8 cellular contexts compared by ENCODE assay signal in the genomic region with DNA sequence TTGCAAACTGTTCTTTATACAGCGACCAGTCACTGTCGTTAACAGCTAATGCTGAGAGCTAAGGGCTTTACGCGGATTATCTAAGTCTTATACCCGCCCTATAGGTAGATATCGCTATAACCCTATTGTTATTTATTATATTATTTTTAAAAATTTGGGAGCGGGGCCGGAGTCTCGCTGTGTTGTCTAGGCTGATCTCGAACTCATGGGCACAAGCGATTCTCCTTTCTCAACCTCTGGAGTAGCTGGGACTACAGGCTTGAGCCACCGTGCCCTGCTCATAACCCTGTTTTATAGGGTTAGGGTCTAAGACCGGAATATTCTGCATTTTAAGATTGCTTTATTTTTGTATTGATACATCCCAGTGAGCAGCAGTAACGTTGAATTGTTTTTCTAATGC. TPM values are rescaled to one million over a fixed set of nuclear protein-coding genes. Genes with fewer than 3 reads are reported as not detected.
DNase-seq lines count a peak whose midpoint lies in the region; ATAC-seq and TF ChIP-seq lines count a peak whose summit lies in the region.

No MANE protein-coding gene starts in this region.

- H3K9ac ChIP-seq in ES-I3 (ENCODE audit: low read depth, low read length) (peak overlapping the region; percentile 78), fibroblast of lung (ENCODE audit: insufficient read depth, low read length) (peak overlapping the region; percentile 96)

- H3K27me3 ChIP-seq in fibroblast of lung (ENCODE audit: control insufficient read depth, insufficient read depth, low read length) (no peaks in the 10 kb centered on the region), psoas muscle (ENCODE audit: insufficient read depth in 3 of 3, low read length in 2 of 3) (no peaks in the 10 kb centered on the region)

- H2AFZ ChIP-seq in fibroblast of lung (ENCODE audit: low read length): peak overlapping the region; percentile 25

- ATAC-seq in psoas muscle: no peak

- POLR2A ChIA-PET in RWPE1 (lab: Yijun Ruan, JAX; ENCODE audit: low non-redundant PET): interaction anchor here (0.6 to 1.4 kb wide), 4 partner anchors 8 to 140 kb away, joined by 3 to 5 read pairs (median 4); a partner anchor contains a TSS

- DNase-seq in RWPE1 (ENCODE audit: low spot score) (no peak), fibroblast of lung (ENCODE audit: low read depth in 2 of 2) (no peak), psoas muscle (no peak), hypothalamus (lab: John Stamatoyannopoulos, UW) (no peak), posterior vena cava (ENCODE audit: low spot score) (no peak), COR-L47 (lab: John Stamatoyannopoulos, UW) (no peak), iPS-NIHi11 (ENCODE audit: low spot score) (no peak)

- H3K27ac ChIP-seq in RWPE1: peak overlapping the region; percentile 89
- peak overlapping the region; percentile 91 for H3K27ac ChIP-seq in fibroblast of lung (ENCODE audit: insufficient read depth, low read length)
- peak overlapping the region; percentile 99 for H3K27ac ChIP-seq in psoas muscle

- no peaks in the 10 kb centered on the region for H3K9me3 ChIP-seq in ES-I3 (ENCODE audit: control insufficient read depth, insufficient read depth, low read length)
- H3K9me3 ChIP-seq in fibroblast of lung (ENCODE audit: control insufficient read depth, insufficient read depth, low read depth, low read length): no peaks in the 10 kb centered on the region
- H3K9me3 ChIP-seq in psoas muscle: no peaks in the 10 kb centered on the region

- peak overlapping the region; percentile 29 to 99 (median 68) for H3K4me3 ChIP-seq in fibroblast of lung (replicated peaks in 1 of 4; ENCODE audit: control extremely low read depth in 1 of 4, insufficient read depth in 1 of 4, low read depth in 3 of 4, low read length in 4 of 4)
- H3K4me3 ChIP-seq in psoas muscle: peak overlapping the region; percentile 100

- H3K4me2 ChIP-seq in fibroblast of lung (ENCODE audit: extremely low read depth, insufficient read depth, low read length): peak overlapping the region; percentile 38

- TF ChIP-seq CTCF in RWPE1 (conservative IDR thresholded peaks at IDR 0.05; ENCODE audit: low read depth) (no peak), fibroblast of lung (conservative IDR thresholded peaks at IDR 0.05 in 1 of 2, IDR thresholded peaks at IDR 0.05 in 1 of 2; ENCODE audit: low read depth in 1 of 2, low read length in 2 of 2) (no peak), psoas muscle (IDR thresholded peaks at IDR 0.05) (no peak)

- H4K20me1 ChIP-seq in fibroblast of lung (ENCODE audit: control insufficient read depth, extremely low read depth, insufficient read depth, low read length): no peaks in the 10 kb centered on the region

- H3K79me2 ChIP-seq in fibroblast of lung (ENCODE audit: control insufficient read depth, insufficient read depth, low read length): peaks cover 54% of the 10 kb centered on the region

- CTCF ChIA-PET in RWPE1 (lab: Yijun Ruan, JAX): interaction anchor here (0.7 kb wide), 1 partner anchor 52 kb away, joined by 5 read pairs; no protein-coding TSS in a partner anchor

- H3K36me3 ChIP-seq in ES-I3 (ENCODE audit: insufficient read depth, low read length) (peaks cover 7% of the 10 kb centered on the region; the same call in 1 of the 2 replicates), fibroblast of lung (ENCODE audit: control insufficient read depth, insufficient read depth, low read length) (no peaks in the 10 kb centered on the region), psoas muscle (ENCODE audit: insufficient read depth in 1 of 2, low read depth in 1 of 2) (peaks cover 0 to 25% of the 10 kb centered on the region in 2 donors)

- 12 to 13% (median 12%) methylated on average over 14 of the region's 14 CpGs for WGBS in psoas muscle, 3 donors

- intact Hi-C loops in psoas muscle (cut with DNase I) (no loop called here), posterior vena cava (cut with DNase I) (no loop called here)

- peaks cover 4% of the 10 kb centered on the region; the same call in 1 of the 2 replicates for H3K4me1 ChIP-seq in ES-I3 (ENCODE audit: insufficient read depth, low read length)
- H3K4me1 ChIP-seq in fibroblast of lung (ENCODE audit: control insufficient read depth, extremely low read depth, insufficient read depth, low read length): peaks cover 4% of the 10 kb centered on the region
- peaks cover 32% of the 10 kb centered on the region for H3K4me1 ChIP-seq in psoas muscle

RNA-seq across cellular contexts. Expression of a gene that starts 24.7 kb away (rescaled TPM):
- total RNA-seq in fibroblast of lung (68.8 and 102 TPM in 2 replicates), psoas muscle (10 to 100 TPM; 16.2 to 28.5 (median 25.2) TPM), posterior vena cava (10 to 100 TPM; 54.0 to 58.6 TPM)
- polyA plus RNA-seq in fibroblast of lung (63.5 and 93.1 TPM in 2 replicates), psoas muscle (10 to 100 TPM; 22.2 to 38.3 (median 25.5) TPM)
- polyA plus RNA-seq in fibroblast of lung (2012): 69.9 and 108 TPM in 2 replicates
- polyA minus RNA-seq in fibroblast of lung (ENCODE audit: low replicate concordance): 68.0 and 85.1 TPM in 2 replicates

RNA-seq across cellular contexts. Expression of a gene that starts 46.0 kb away (rescaled TPM):
- total RNA-seq in fibroblast of lung: 1.3 and 3.6 TPM in 2 replicates
- 2.1 and 7.4 TPM in 2 replicates for polyA plus RNA-seq in fibroblast of lung
- polyA plus RNA-seq in fibroblast of lung (2012): 2.8 and 11.0 TPM in 2 replicates
- polyA minus RNA-seq in fibroblast of lung (ENCODE audit: low replicate concordance): 1.5 and 8.2 TPM in 2 replicates
- total RNA-seq in psoas muscle: 10 to 100 TPM; 14.7 to 37.8 (median 20.6) TPM
- polyA plus RNA-seq in psoas muscle: 10 to 100 TPM; 14.1 to 25.4 (median 17.0) TPM
- 1 to 10 TPM in 1 of 2 donors, under 1 TPM in 1; 0.88 to 2.7 TPM for total RNA-seq in posterior vena cava

RNA-seq across cellular contexts. Expression of a gene that starts 50.1 kb away (rescaled TPM):
- 253 and 294 TPM in 2 replicates for total RNA-seq in fibroblast of lung
- polyA plus RNA-seq in fibroblast of lung: 134 and 233 TPM in 2 replicates
- 259 and 497 TPM in 2 replicates for polyA plus RNA-seq in fibroblast of lung (2012)
- polyA minus RNA-seq in fibroblast of lung (ENCODE audit: low replicate concordance): 653 and 914 TPM in 2 replicates
- 1 to 10 TPM in 1 of 4 donors, under 1 TPM in 1, not detected in 2; 0.30 to 1.3 TPM for total RNA-seq in psoas muscle
- polyA plus RNA-seq in psoas muscle: 1 to 10 TPM in 1 of 3 donors, under 1 TPM in 2; 0.17 to 2.4 (median 0.47) TPM
- total RNA-seq in posterior vena cava: 10 to 100 TPM in 1 of 2 donors, 1 to 10 TPM in 1; 5.9 to 16.1 TPM

RNA-seq across cellular contexts. Expression of a gene that starts 54.6 kb away (rescaled TPM):
- total RNA-seq in fibroblast of lung (3.1 and 4.3 TPM in 2 replicates), psoas muscle (1 to 10 TPM in 1 of 4 donors, under 1 TPM in 3; 0.67 to 1.1 (median 0.88) TPM), posterior vena cava (1 to 10 TPM; 2.7 to 5.4 TPM)
- polyA plus RNA-seq in fibroblast of lung (2.9 and 3.0 TPM in 2 replicates), psoas muscle (1 to 10 TPM in 1 of 3 donors, under 1 TPM in 2; 0.18 to 1.8 (median 0.18) TPM)
- 2.5 and 2.7 TPM in 2 replicates for polyA plus RNA-seq in fibroblast of lung (2012)
- polyA minus RNA-seq in fibroblast of lung (ENCODE audit: low replicate concordance): 1.2 and 3.2 TPM in 2 replicates

Comparison
In these comparisons a context has a peak if more than half of its experiments do, and no peak if none do; other contexts are left out.
1. RNA of a gene that starts 50.1 kb away (total RNA-seq): 253 to 294 TPM in fibroblast of lung; 5.9 to 16.1 TPM in posterior vena cava and 0.30 to 1.3 TPM in psoas muscle; every median in the first group is over 10 times any median in the second.
2. Peak in every context shown above with its lines, with median percentiles within 50 percentile points of each other: H3K27ac ChIP-seq.